Comparison of ENCODE assay signal across 10 cellular contexts in the genomic region with DNA sequence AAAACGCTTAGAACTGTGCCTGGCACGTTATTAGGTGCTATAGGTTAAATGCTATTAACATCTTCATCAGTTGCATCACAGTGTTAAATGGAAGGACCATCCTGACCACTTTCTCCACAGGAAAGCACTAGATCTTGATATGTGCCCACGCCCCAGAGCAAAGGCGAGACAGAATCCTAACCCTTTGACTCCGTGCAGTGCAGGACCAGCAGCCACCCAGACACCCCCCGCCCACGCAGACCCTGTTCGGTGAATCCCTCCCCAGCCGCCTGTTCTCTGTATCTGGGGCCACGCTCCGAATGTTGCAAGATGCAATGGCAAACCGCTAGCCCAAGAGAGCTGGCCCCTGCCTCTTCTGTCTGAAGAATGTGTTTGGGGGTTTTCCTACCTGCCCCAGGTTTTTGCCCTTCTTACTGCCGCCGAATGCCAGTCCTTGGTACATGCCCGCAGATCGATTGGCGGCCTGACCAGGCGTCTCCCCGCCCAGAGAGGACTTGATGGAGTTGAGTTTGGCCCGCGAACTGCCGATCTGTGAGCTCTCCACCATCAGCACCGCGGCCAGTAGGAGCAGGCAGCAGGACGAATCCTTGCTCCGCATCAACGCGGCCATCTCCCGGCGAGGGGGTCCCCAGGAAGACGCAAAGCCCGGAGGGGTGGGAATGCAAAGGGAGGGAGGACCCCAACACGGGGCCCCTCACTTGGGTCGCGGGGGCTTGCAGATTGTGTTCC.
DNase-seq lines count a peak whose midpoint lies in the region; ATAC-seq and FAIRE-seq lines count a peak whose summit lies in the region.
"Had no signal": no experiment of that assay in that cellular context is flagged by ENCODE, and none has a peak within 500 bp of the region (broad histone marks: within the 10 kb centered on the region; RNA-seq: fewer than 3 reads in every experiment).

No MANE protein-coding gene starts in this region.

- H3K9me3 ChIP-seq in iPS-20b (ENCODE audit: insufficient read depth, low read depth, low read length) = no peaks in the 10 kb centered on the region
- H3K9me3 ChIP-seq: Peyer's patch had no signal

- peaks cover 61% of the 10 kb centered on the region for H3K27me3 Mint-ChIP-seq in stimulated activated memory B cell treated with anti-CD40 and anti-IgM and Interleukin-4, amounts not matched to agents 10 μg/mL and 1 μg/mL and 100 μg/mL, for 72 hours

- ATAC-seq in stimulated activated memory B cell treated with anti-CD40 and anti-IgM and Interleukin-4, amounts not matched to agents 10 μg/mL and 1 μg/mL and 100 μg/mL, for 72 hours = no peak
- ATAC-seq in GM21576 (IDR thresholded peaks at IDR 0.05; ENCODE audit: unreplicated experiment) = no peak

- no peaks in the 10 kb centered on the region for H3K36me3 ChIP-seq in iPS-20b (ENCODE audit: insufficient read depth, low read depth, low read length)
- H3K36me3 ChIP-seq: Peyer's patch had no signal

- H3K4me3 ChIP-seq in iPS-20b (ENCODE audit: low read length) = peak overlapping the region; percentile 77

- peaks cover 67% of the 10 kb centered on the region for H3K27me3 ChIP-seq in iPS-20b (ENCODE audit: insufficient read depth, low read length)

- H3K4me3 Mint-ChIP-seq in stimulated activated memory B cell treated with anti-CD40 and anti-IgM and Interleukin-4, amounts not matched to agents 10 μg/mL and 1 μg/mL and 100 μg/mL, for 72 hours = peak overlapping the region; percentile 33

- H3K9ac ChIP-seq in iPS-20b (ENCODE audit: low read depth, low read length) = no peak overlapping the region

- H3K4me1 ChIP-seq in iPS-20b (ENCODE audit: insufficient read depth, low read length) = peaks cover 7% of the 10 kb centered on the region

- no peak overlapping the region for H3K27ac ChIP-seq in iPS-20b (ENCODE audit: low read length)
- H3K27ac ChIP-seq: C4-2B, Peyer's patch had no signal

- H3K36me3 Mint-ChIP-seq in stimulated activated memory B cell treated with anti-CD40 and anti-IgM and Interleukin-4, amounts not matched to agents 10 μg/mL and 1 μg/mL and 100 μg/mL, for 72 hours = no peaks in the 10 kb centered on the region

- no peak overlapping the region for H3K27ac Mint-ChIP-seq in stimulated activated memory B cell treated with anti-CD40 and anti-IgM and Interleukin-4, amounts not matched to agents 10 μg/mL and 1 μg/mL and 100 μg/mL, for 72 hours

- H3K9me3 Mint-ChIP-seq in stimulated activated memory B cell treated with anti-CD40 and anti-IgM and Interleukin-4, amounts not matched to agents 10 μg/mL and 1 μg/mL and 100 μg/mL, for 72 hours = no peaks in the 10 kb centered on the region

- DNase-seq in NCI-H748 (lab: John Stamatoyannopoulos, UW; ENCODE audit: unreplicated experiment) (peak; percentile 26), NCI-H748 treated with DMSO at 0.1 percent for 48 hours (lab: John Stamatoyannopoulos, UW) (no peak), amniotic epithelial cell (ENCODE audit: low read depth) (peak; percentile 40), urothelium cell line (ENCODE audit: low spot score) (no peak), NCI-H524 treated with DMSO at 0.1 percent for 48 hours (lab: John Stamatoyannopoulos, UW) (no peak)

- FAIRE-seq in urothelium cell line (lab: Jason Lieb, UNC) = no peak

- H3K4me1 Mint-ChIP-seq in stimulated activated memory B cell treated with anti-CD40 and anti-IgM and Interleukin-4, amounts not matched to agents 10 μg/mL and 1 μg/mL and 100 μg/mL, for 72 hours = peaks cover 28% of the 10 kb centered on the region

Comparison
In these comparisons a context has a peak if more than half of its experiments do, and no peak if none do; other contexts are left out.
1. DNase-seq: peak in NCI-H748 (single experiment) and amniotic epithelial cell (single experiment); none in NCI-H748 treated with DMSO at 0.1 percent for 48 hours (single experiment), urothelium cell line (single experiment) and NCI-H524 treated with DMSO at 0.1 percent for 48 hours (single experiment).